In genomic region chr9:74951107-74951720, GRCh38 we compare ENCODE assay signal across 8 cellular contexts. TPM values are rescaled to one million over a fixed set of nuclear protein-coding genes. Genes with fewer than 3 reads are reported as not detected.
DNase-seq lines count a peak whose midpoint lies in the region; ATAC-seq and TF ChIP-seq lines count a peak whose summit lies in the region.

No MANE protein-coding gene starts in this region.

- intact Hi-C loops in Panc1 (cut with micrococcal nuclease; ENCODE audit: unreplicated experiment): loop anchor here (10.0 kb wide), 2 partner anchors 134 to 176 kb away; partner anchors contain the start of genes NMRK1 and OSTF1
- intact Hi-C loops in ovary (cut with DNase I): loop anchor here in 1 of 4 donors (10.0 kb wide), 2 partner anchors 74 to 134 kb away; partner anchors contain the start of genes CARNMT1, NMRK1 and OSTF1

- H3K36me3 Mint-ChIP-seq in CD8-positive, alpha-beta memory T cell: peaks cover 0 to 11% (median 3%) of the 10 kb centered on the region in 3 donors

- H3K9me3 ChIP-seq in CD8-positive, alpha-beta memory T cell (ENCODE audit: low read length): no peaks in the 10 kb centered on the region
- H3K9me3 ChIP-seq in Panc1 (ENCODE audit: control insufficient read depth, insufficient read depth, low read depth, low read length) (no peaks in the 10 kb centered on the region), ovary (no peaks in the 10 kb centered on the region)

- H3K27ac ChIP-seq in CD8-positive, alpha-beta memory T cell (ENCODE audit: low read depth, low read length): peak overlapping the region; percentile 87
- peak overlapping the region; percentile 82 for H3K27ac ChIP-seq in Panc1 (ENCODE audit: low read length)
- peak overlapping the region; percentile 74 for H3K27ac ChIP-seq in epithelial cell of prostate
- peak overlapping the region in 1 of 2 donors; percentile 93 for H3K27ac ChIP-seq in ovary

- POLR2A ChIA-PET in CD8-positive, alpha-beta memory T cell (lab: Charles Lee): interaction anchor here (1.7 to 3.3 kb wide), 3 partner anchors 8 to 136 kb away, joined by 10 to 35 read pairs (median 23); partner anchors contain the start of genes CARNMT1, NMRK1 and OSTF1
- POLR2A ChIA-PET in Panc1 (lab: Charles Lee): no interaction called here

- CTCF ChIA-PET in CD8-positive, alpha-beta memory T cell (lab: Charles Lee): interaction anchor here (1.3 to 4.9 kb wide), 11 partner anchors 9 to 190 kb away, joined by 3 to 47 read pairs (median 6); partner anchors contain the start of genes CARNMT1 and NMRK1
- CTCF ChIA-PET in Panc1 (lab: Charles Lee): no interaction called here

- DNase-seq in CD8-positive, alpha-beta memory T cell: no peak
- DNase-seq in Panc1 (ENCODE audit: low read depth, low spot score) (no peak), epithelial cell of prostate (ENCODE audit: low read depth, low spot score) (no peak), ovary (peak in 1 of 5 donors; percentile 15), NCI-H1417 (lab: John Stamatoyannopoulos, UW) (no peak)

- no peaks in the 10 kb centered on the region for H3K27me3 ChIP-seq in CD8-positive, alpha-beta memory T cell (ENCODE audit: insufficient read depth, low read length, poor library complexity, severe bottlenecking)
- H3K27me3 ChIP-seq in Panc1 (ENCODE audit: control insufficient read depth, insufficient read depth, low read length) (no peaks in the 10 kb centered on the region), ovary (no peaks in the 10 kb centered on the region)

- H3K9me3 Mint-ChIP-seq in CD8-positive, alpha-beta memory T cell: no peaks in the 10 kb centered on the region

- H3K27ac Mint-ChIP-seq in CD8-positive, alpha-beta memory T cell: peak overlapping the region; percentile 77 to 98 (median 97)

- TF ChIP-seq CTCF in Panc1 (IDR thresholded peaks at IDR 0.05) (no peak), ovary (IDR thresholded peaks at IDR 0.05) (no peak)

- TF ChIP-seq POLR2A in ovary (IDR thresholded peaks at IDR 0.05): no peak

- WGBS in ovary, 3 donors: 69 to 71% (median 71%) methylated on average over 21 of the region's 21 CpGs

- H3K4me3 ChIP-seq in CD8-positive, alpha-beta memory T cell (ENCODE audit: low read length): peak overlapping the region; percentile 94
- H3K4me3 ChIP-seq in Panc1 (ENCODE audit: low read depth in 2 of 2, low read length in 2 of 2): peak overlapping the region; percentile 87
- H3K4me3 ChIP-seq in ovary: peak overlapping the region; percentile 81

- peaks cover 6% of the 10 kb centered on the region for H3K4me1 ChIP-seq in CD8-positive, alpha-beta memory T cell (ENCODE audit: insufficient read depth, low read length)
- no peaks in the 10 kb centered on the region; the same call in 1 of the 2 replicates for H3K4me1 ChIP-seq in Panc1 (ENCODE audit: control insufficient read depth, insufficient read depth, low read length)
- H3K4me1 ChIP-seq in ovary (ENCODE audit: insufficient read depth): peaks cover 1% of the 10 kb centered on the region

- H3K4me3 Mint-ChIP-seq in CD8-positive, alpha-beta memory T cell: peak overlapping the region; percentile 92 to 99 (median 99)

- ATAC-seq in Panc1: no peak
- ATAC-seq in GM21825 (IDR thresholded peaks at IDR 0.05; ENCODE audit: unreplicated experiment): no peak
- ATAC-seq in HG03045 (IDR thresholded peaks at IDR 0.05; ENCODE audit: unreplicated experiment): no peak
- ATAC-seq in HG03175 (IDR thresholded peaks at IDR 0.05; ENCODE audit: unreplicated experiment): no peak

- H3K27me3 Mint-ChIP-seq in CD8-positive, alpha-beta memory T cell: peaks cover 0 to 3% of the 10 kb centered on the region in 2 donors

- BruUV-seq in Panc1 (replicated peaks; lab: Mats Ljungman, UMichigan): no TSS peak

- in situ Hi-C loops in Panc1 (cut with HindIII; ENCODE audit: low pct_unique_long_range_greater_than_20kb, low sequenced_read_pairs): no loop called here

- no peak for TF ChIP-seq EP300 in ovary (IDR thresholded peaks at IDR 0.05)

- H3K36me3 ChIP-seq in CD8-positive, alpha-beta memory T cell (ENCODE audit: insufficient read depth, low read length): no peaks in the 10 kb centered on the region
- H3K36me3 ChIP-seq in Panc1 (ENCODE audit: control insufficient read depth, insufficient read depth, low read length) (no peaks in the 10 kb centered on the region; the same call in 1 of the 2 replicates), ovary (no peaks in the 10 kb centered on the region)

- peaks cover 18 to 27% (median 24%) of the 10 kb centered on the region in 3 donors for H3K4me1 Mint-ChIP-seq in CD8-positive, alpha-beta memory T cell

RNA-seq across cellular contexts. Expression of gene C9orf40, which starts 1.5 kb away (rescaled TPM):
- total RNA-seq in CD8-positive, alpha-beta memory T cell: 10 to 100 TPM; 21.4 to 22.0 TPM
- polyA plus RNA-seq in CD8-positive, alpha-beta memory T cell: 4.0 TPM
- total RNA-seq in Panc1 (2021; ENCODE audit: unreplicated experiment) (9.2 TPM), ovary (1 to 10 TPM; 2.9 to 4.9 (median 3.9) TPM)
- 6.5 TPM for polyA plus RNA-seq in Panc1 (2012; ENCODE audit: insufficient read length)
- 1 to 10 TPM; 2.1 to 5.0 TPM for polyA plus RNA-seq in ovary
